Comparison of ENCODE assay signal across 23 cellular contexts in genomic region chr18:8989855-8990254, GRCh38.
DNase-seq lines count a peak whose midpoint lies in the region; ATAC-seq and TF ChIP-seq lines count a peak whose summit lies in the region.
"Had no signal": no experiment of that assay in that cellular context is flagged by ENCODE, and none has a peak within 500 bp of the region (broad histone marks: within the 10 kb centered on the region; RNA-seq: fewer than 3 reads in every experiment).

No MANE protein-coding gene starts in this region.

- no peak for ATAC-seq in IMR-90 (ENCODE audit: low read depth)
- ATAC-seq in HG03354 (IDR thresholded peaks at IDR 0.05; ENCODE audit: poor library complexity, severe bottlenecking, unreplicated experiment): no peak
- no peak for ATAC-seq in stimulated activated memory B cell treated with anti-CD40 and anti-IgM and Interleukin-4, amounts not matched to agents 10 μg/mL and 1 μg/mL and 100 μg/mL, for 72 hours
- ATAC-seq: activated T-cell treated with anti-CD3 and anti-CD28 coated beads, Interleukin-2, amount 50 U/mL, for 72 hours; CD8-positive, alpha-beta T cell; stimulated activated naive B cell treated with anti-CD40 and anti-IgM and Interleukin-4, amounts not matched to agents 10 μg/mL and 1 μg/mL and 100 μg/mL, for 72 hours had no signal

- no peak overlapping the region for H3K9ac ChIP-seq in IMR-90 (ENCODE audit: low read depth, low read length)

- no peak for DNase-seq in IMR-90
- DNase-seq in cerebellum (ENCODE audit: low spot score): peak; percentile 64
- DNase-seq in neural crest cell (ENCODE audit: low read depth, low spot score): no peak
- no peak for DNase-seq in NCI-H524 (lab: John Stamatoyannopoulos, UW)
- DNase-seq in Kasumi-1 (lab: John Stamatoyannopoulos, UW): no peak
- DNase-seq: activated B cell treated with CpG ODN at 0.5 μM for 24 hours; activated CD4-positive, alpha-beta T cell treated with anti-CD3 and anti-CD28 coated beads, Interleukin-2, amount 50 U/mL, for 1 hour; activated naive CD4-positive, alpha-beta T cell treated with Interleukin-2 at 50 U/mL for 16 hours; activated T-cell treated with anti-CD3 and anti-CD28 coated beads, Interleukin-2, amount 50 U/mL, for 72 hours; CD8-positive, alpha-beta T cell; GDM1; HCEC 1CT; NCI-H1092 treated with DMSO at 0.1 percent for 48 hours; NCI-H187 treated with DMSO at 0.1 percent for 48 hours; NCI-H526; stimulated activated CD4-positive, alpha-beta T cell treated with anti-CD3 and anti-CD28 coated beads, Interleukin-4, amount 100 ng/mL, for 4 hours; stimulated activated naive B cell treated with anti-CD40 and anti-IgM and Interleukin-4, amounts not matched to agents 10 μg/mL and 1 μg/mL and 100 μg/mL, for 72 hours; uterus had no signal

- H2BK15ac ChIP-seq in IMR-90 (ENCODE audit: low read depth, low read length): peak overlapping the region; percentile 92; the same call in 1 of the 3 replicates

- H3K4me3 Mint-ChIP-seq in neural crest cell: no peak overlapping the region
- H3K4me3 Mint-ChIP-seq in stimulated activated memory B cell treated with anti-CD40 and anti-IgM and Interleukin-4, amounts not matched to agents 10 μg/mL and 1 μg/mL and 100 μg/mL, for 72 hours: no peak overlapping the region
- H3K4me3 Mint-ChIP-seq: activated B cell treated with CpG ODN at 0.5 μM for 24 hours; activated T-cell treated with anti-CD3 and anti-CD28 coated beads, Interleukin-2, amount 50 U/mL, for 72 hours; CD8-positive, alpha-beta T cell; stimulated activated naive B cell treated with anti-CD40 and anti-IgM and Interleukin-4, amounts not matched to agents 10 μg/mL and 1 μg/mL and 100 μg/mL, for 72 hours had no signal

- peak overlapping the region; percentile 92 for H2BK20ac ChIP-seq in IMR-90 (ENCODE audit: low read depth, low read length)

- TF ChIP-seq RAD21 in IMR-90 (IDR thresholded peaks at IDR 0.05; ENCODE audit: low read length): no peak

- CTCF ChIA-PET in IMR-90 (lab: Yijun Ruan, JAX): no interaction called here

- intact Hi-C loops in IMR-90 (cut with micrococcal nuclease): loop anchor here (2.0 to 10.0 kb wide), 3 partner anchors 155 to 511 kb away; no protein-coding TSS in a partner anchor

- no peaks in the 10 kb centered on the region for H3K79me1 ChIP-seq in IMR-90 (ENCODE audit: low read depth in 1 of 2, low read length in 2 of 2)

- H3K27ac Mint-ChIP-seq in neural crest cell (ENCODE audit: unreplicated experiment): peak overlapping the region; percentile 39
- H3K27ac Mint-ChIP-seq in stimulated activated memory B cell treated with anti-CD40 and anti-IgM and Interleukin-4, amounts not matched to agents 10 μg/mL and 1 μg/mL and 100 μg/mL, for 72 hours: no peak overlapping the region
- H3K27ac Mint-ChIP-seq: activated B cell treated with CpG ODN at 0.5 μM for 24 hours; activated T-cell treated with anti-CD3 and anti-CD28 coated beads, Interleukin-2, amount 50 U/mL, for 72 hours; CD8-positive, alpha-beta T cell had no signal

- H3K9me3 ChIP-seq in IMR-90 (ENCODE audit: control insufficient read depth, insufficient read depth, low read length): no peaks in the 10 kb centered on the region
- H3K9me3 ChIP-seq: body of pancreas, SJSA1, uterus had no signal

- H4K20me1 ChIP-seq in IMR-90 (ENCODE audit: insufficient read depth, low read length): no peaks in the 10 kb centered on the region

- no peak for TF ChIP-seq POLR2A in IMR-90 (IDR thresholded peaks at IDR 0.05; ENCODE audit: low read depth, low read length)

- H3K4me2 ChIP-seq in IMR-90 (ENCODE audit: low read depth, low read length): no peak overlapping the region

- no peak overlapping the region for H3K56ac ChIP-seq in IMR-90 (ENCODE audit: extremely low read depth, insufficient read depth, low read length)

- in situ Hi-C loops in IMR-90 (cut with MboI; ENCODE audit: low sequenced_read_pairs): loop anchor here (5.0 kb wide), 1 partner anchor 333 kb away; no protein-coding TSS in a partner anchor

- peaks cover 14% of the 10 kb centered on the region for H3K4me1 ChIP-seq in IMR-90 (ENCODE audit: control insufficient read depth, insufficient read depth, low read length)
- H3K4me1 ChIP-seq: uterus had no signal

- H2AK9ac ChIP-seq in IMR-90 (replicated peaks; ENCODE audit: low read depth, low read length, poor library complexity): no peak overlapping the region

- H3K36me3 Mint-ChIP-seq in neural crest cell (ENCODE audit: low read depth): no peaks in the 10 kb centered on the region
- H3K36me3 Mint-ChIP-seq in stimulated activated memory B cell treated with anti-CD40 and anti-IgM and Interleukin-4, amounts not matched to agents 10 μg/mL and 1 μg/mL and 100 μg/mL, for 72 hours: no peaks in the 10 kb centered on the region
- H3K36me3 Mint-ChIP-seq: CD8-positive, alpha-beta T cell; stimulated activated naive B cell treated with anti-CD40 and anti-IgM and Interleukin-4, amounts not matched to agents 10 μg/mL and 1 μg/mL and 100 μg/mL, for 72 hours had no signal

- peak overlapping the region; percentile 17; the same call in 1 of the 2 replicates for H3K14ac ChIP-seq in IMR-90 (replicated peaks; ENCODE audit: low read depth, low read length)

- no peaks in the 10 kb centered on the region for H3K36me3 ChIP-seq in IMR-90 (ENCODE audit: control insufficient read depth, insufficient read depth, low read length)
- H3K36me3 ChIP-seq: SJSA1, uterus had no signal

- H3K18ac ChIP-seq in IMR-90 (ENCODE audit: low read depth, low read length): no peak overlapping the region

- H3K4me3 ChIP-seq in IMR-90 (ENCODE audit: insufficient read depth, low read depth, low read length): no peak overlapping the region
- H3K4me3 ChIP-seq: body of pancreas, SJSA1, uterus had no signal

- H3K4me1 Mint-ChIP-seq in neural crest cell: no peaks in the 10 kb centered on the region
- H3K4me1 Mint-ChIP-seq in stimulated activated memory B cell treated with anti-CD40 and anti-IgM and Interleukin-4, amounts not matched to agents 10 μg/mL and 1 μg/mL and 100 μg/mL, for 72 hours: peaks cover 7% of the 10 kb centered on the region
- H3K4me1 Mint-ChIP-seq: activated B cell treated with CpG ODN at 0.5 μM for 24 hours had no signal

- no peak overlapping the region for H3K23ac ChIP-seq in IMR-90 (ENCODE audit: low read depth, low read length)

- H4K5ac ChIP-seq in IMR-90 (ENCODE audit: low read depth, low read length): no peak overlapping the region

- H2AK5ac ChIP-seq in IMR-90 (ENCODE audit: low read depth, low read length): peak overlapping the region; percentile 98

- peak overlapping the region in 1 of 2 experiments; percentile 7; a peak in 1 of 4 replicates for H4K8ac ChIP-seq in IMR-90 (ENCODE audit: low read depth in 2 of 2, low read length in 2 of 2)

- no peaks in the 10 kb centered on the region for H3K9me3 Mint-ChIP-seq in neural crest cell
- no peaks in the 10 kb centered on the region for H3K9me3 Mint-ChIP-seq in stimulated activated memory B cell treated with anti-CD40 and anti-IgM and Interleukin-4, amounts not matched to agents 10 μg/mL and 1 μg/mL and 100 μg/mL, for 72 hours
- H3K9me3 Mint-ChIP-seq: activated B cell treated with CpG ODN at 0.5 μM for 24 hours; activated T-cell treated with anti-CD3 and anti-CD28 coated beads, Interleukin-2, amount 50 U/mL, for 72 hours; CD8-positive, alpha-beta T cell; stimulated activated naive B cell treated with anti-CD40 and anti-IgM and Interleukin-4, amounts not matched to agents 10 μg/mL and 1 μg/mL and 100 μg/mL, for 72 hours had no signal

- H3K9me1 ChIP-seq in IMR-90 (ENCODE audit: insufficient read depth, low read length): no peaks in the 10 kb centered on the region

- H2BK5ac ChIP-seq in IMR-90 (ENCODE audit: low read depth, low read length, poor library complexity, severe bottlenecking): no peak overlapping the region

- peak overlapping the region; percentile 69; the same call in 1 of the 2 replicates for H3K4ac ChIP-seq in IMR-90 (ENCODE audit: low read depth, low read length)

- TF ChIP-seq CTCF in C4-2B (conservative IDR thresholded peaks at IDR 0.05) (no peak), IMR-90 (conservative IDR thresholded peaks at IDR 0.05; ENCODE audit: low read depth, low read length) (no peak), neural crest cell (conservative IDR thresholded peaks at IDR 0.05) (no peak)

- peak overlapping the region; percentile 12 for H3K27ac ChIP-seq in C4-2B
- no peak overlapping the region for H3K27ac ChIP-seq in IMR-90 (ENCODE audit: insufficient read depth, low read length)
- H3K27ac ChIP-seq: SJSA1, uterus had no signal

- H3K27me3 ChIP-seq in IMR-90 (ENCODE audit: control insufficient read depth, insufficient read depth, low read length): no peaks in the 10 kb centered on the region
- H3K27me3 ChIP-seq: body of pancreas, SJSA1, uterus had no signal

- peaks cover 8% of the 10 kb centered on the region for H3K27me3 Mint-ChIP-seq in neural crest cell (ENCODE audit: low read depth)
- no peaks in the 10 kb centered on the region for H3K27me3 Mint-ChIP-seq in stimulated activated memory B cell treated with anti-CD40 and anti-IgM and Interleukin-4, amounts not matched to agents 10 μg/mL and 1 μg/mL and 100 μg/mL, for 72 hours

- no TSS peak for BruUV-seq in IMR-90 (replicated peaks; lab: Mats Ljungman, UMichigan)

- dilution Hi-C loops in IMR-90 (cut with HindIII; ENCODE audit: low sequenced_read_pairs, unreplicated experiment): loop anchor here (25.0 kb wide), 1 partner anchor 303 kb away; no protein-coding TSS in a partner anchor

- no peak overlapping the region for H2AFZ ChIP-seq in IMR-90 (replicated peaks; ENCODE audit: low read length, poor library complexity)

- POLR2A ChIA-PET in IMR-90 (lab: Charles Lee; ENCODE audit: unreplicated experiment): no interaction called here

- 0 out of 2 replicates have a peak overlapping the region, but pooled peaks have one; percentile 25 for H4K91ac ChIP-seq in IMR-90 (ENCODE audit: insufficient read depth, low read depth, low read length)

- 85% methylated on average over 5 of the region's 10 CpGs; no CpG with 5 or more reads in 1 of the 2 experiments for WGBS in IMR-90 (ENCODE audit: extremely low coverage in 2 of 2, insufficient read length in 1 of 2), 2 experiments

- H2BK120ac ChIP-seq in IMR-90 (ENCODE audit: low read depth, low read length): peak overlapping the region; percentile 95; the same call in 1 of the 2 replicates

TF ChIP-seq in IMR-90, 13 proteins besides CTCF, POLR2A, EP300 and RAD21:
- TF ChIP-seq MAZ (IDR thresholded peaks at IDR 0.05; ENCODE audit: borderline replicate concordance, low read depth, low read length) (no peak), MAFK (IDR thresholded peaks at IDR 0.05; ENCODE audit: low read depth, low read length) (no peak), CHD1 (IDR thresholded peaks at IDR 0.05; ENCODE audit: low read depth, low read length) (no peak), MXI1 (IDR thresholded peaks at IDR 0.05; ENCODE audit: borderline replicate concordance, low read depth, low read length) (no peak)
